ENCODE assay signal across 1 cellular context in genomic region chr2:96809951-96810782, GRCh38.
TF ChIP-seq lines count a peak whose summit lies in the region.

No MANE protein-coding gene starts in this region.

TF ChIP-seq in K562, 482 proteins besides CTCF, POLR2A, EP300 and RAD21 (continued from another document):
- TF ChIP-seq STAT5A (IDR thresholded peaks at IDR 0.05; ENCODE audit: borderline replicate concordance, low read length) (peak; percentile 54; the same call in 1 of the 2 replicates), GATA2 (CRISPR knock-in tag; IDR thresholded peaks at IDR 0.05) (peak; percentile 90), VEZF1 (CRISPR knock-in tag; IDR thresholded peaks at IDR 0.05) (0 out of 2 replicates have a peak, but pooled peaks have one; percentile 35), ZBTB11 (CRISPR knock-in tag; IDR thresholded peaks at IDR 0.05) (peak in 1 of 3 experiments; percentile 41; a peak in 1 of 6 replicates), MLLT1 (IDR thresholded peaks at IDR 0.05) (no peak), ZKSCAN3 (CRISPR knock-in tag; IDR thresholded peaks at IDR 0.05) (no peak), ZNF395 (CRISPR knock-in tag; IDR thresholded peaks at IDR 0.05) (peak; percentile 29; the same call in 1 of the 2 replicates), TFAM (CRISPR knock-in tag; conservative IDR thresholded peaks at IDR 0.05) (no peak), PHB (CRISPR knock-in tag; IDR thresholded peaks at IDR 0.05) (no peak), PTTG1 (tag; IDR thresholded peaks at IDR 0.05; ENCODE audit: low read depth) (no peak), KLF16 (IDR thresholded peaks at IDR 0.05) (peak; percentile 73), PML (IDR thresholded peaks at IDR 0.05; ENCODE audit: low read length) (peak; percentile 66; the same call in 1 of the 2 replicates), CXXC5 (CRISPR knock-in tag; IDR thresholded peaks at IDR 0.05) (peak; percentile 85), CTBP1 (IDR thresholded peaks at IDR 0.05; ENCODE audit: borderline replicate concordance) (peak; percentile 87; the same call in 1 of the 2 replicates), TAL1 (IDR thresholded peaks at IDR 0.05) (peak; percentile 82), POLR2AphosphoS5 (IDR thresholded peaks at IDR 0.05; ENCODE audit: control insufficient read depth, insufficient read depth, low read depth, low read length) (peak; percentile 71; the same call in 1 of the 2 replicates), CEBPZ (IDR thresholded peaks at IDR 0.05; ENCODE audit: borderline replicate concordance, low read depth, low read length) (no peak), PHTF2 (CRISPR knock-in tag; IDR thresholded peaks at IDR 0.05) (no peak)
